Comparison of ENCODE assay signal across 18 cellular contexts in genomic region chr15:90540768-90541167, GRCh38.
"Had no signal": no experiment of that assay in that cellular context is flagged by ENCODE, and none has a peak within 500 bp of the region (broad histone marks: within the 10 kb centered on the region; RNA-seq: fewer than 3 reads in every experiment).

No MANE protein-coding gene starts in this region.

- H3K9me3 Mint-ChIP-seq: brain; central memory CD8-positive, alpha-beta T cell; effector memory CD8-positive, alpha-beta T cell; neural crest cell; stimulated activated naive B cell treated with anti-CD40 and anti-IgM and Interleukin-4, amounts not matched to agents 10 μg/mL and 1 μg/mL and 100 μg/mL, for 72 hours; type B pancreatic cell; WTC11 had no signal

- H3K36me3 Mint-ChIP-seq: WTC11 had no signal

- ATAC-seq: effector memory CD8-positive, alpha-beta T cell; left ventricle myocardium superior; sciatic nerve; stimulated activated naive B cell treated with anti-CD40 and anti-IgM and Interleukin-4, amounts not matched to agents 10 μg/mL and 1 μg/mL and 100 μg/mL, for 72 hours; WTC11 had no signal

- H3K27ac Mint-ChIP-seq: brain; stimulated activated naive B cell treated with anti-CD40 and anti-IgM and Interleukin-4, amounts not matched to agents 10 μg/mL and 1 μg/mL and 100 μg/mL, for 72 hours; type B pancreatic cell; WTC11 had no signal

- H3K4me3 Mint-ChIP-seq: brain; neural crest cell; stimulated activated naive B cell treated with anti-CD40 and anti-IgM and Interleukin-4, amounts not matched to agents 10 μg/mL and 1 μg/mL and 100 μg/mL, for 72 hours; type B pancreatic cell; WTC11 had no signal

- DNase-seq: activated CD4-positive, alpha-beta T cell treated with anti-CD3 and anti-CD28 coated beads, Interleukin-2, amount 50 U/mL, for 1 hour; activated CD8-positive, alpha-beta memory T cell treated with anti-CD3 and anti-CD28 coated beads, Interleukin-2, amount 50 U/mL, for 4 hours; activated effector memory CD4-positive, alpha-beta T cell treated with anti-CD3 and anti-CD28 coated beads, Interleukin-2, amount 50 U/mL, for 16 hours; amygdala; cortex of kidney; effector memory CD8-positive, alpha-beta T cell; left ventricle myocardium superior; mesenchymal stem cell; SHP77 treated with DMSO at 0.1 percent for 48 hours; spleen; stimulated activated CD4-positive, alpha-beta T cell treated with anti-CD3 and anti-CD28 coated beads, Interleukin-1b, Interleukin-23, amount 100 ng/mL, for 48 hours; stimulated activated naive B cell treated with anti-CD40 and anti-IgM and Interleukin-4, amounts not matched to agents 10 μg/mL and 1 μg/mL and 100 μg/mL, for 72 hours had no signal

- H3K27me3 Mint-ChIP-seq: brain; central memory CD8-positive, alpha-beta T cell; effector memory CD8-positive, alpha-beta T cell; stimulated activated naive B cell treated with anti-CD40 and anti-IgM and Interleukin-4, amounts not matched to agents 10 μg/mL and 1 μg/mL and 100 μg/mL, for 72 hours; type B pancreatic cell had no signal
